Comparison of ENCODE assay signal across 8 cellular contexts in genomic region chr3:169769287-169770181, GRCh38. TPM values are rescaled to one million over a fixed set of nuclear protein-coding genes. Genes with fewer than 3 reads are reported as not detected.
DNase-seq lines count a peak whose midpoint lies in the region; ATAC-seq and TF ChIP-seq lines count a peak whose summit lies in the region.

TSS of gene ACTRT3 (minus strand) at chr3:169769561. CDS start at chr3:169769520, 41 bp downstream.

- H3K27ac Mint-ChIP-seq in endodermal cell = peak within 1 kb of the TSS; percentile 96

- peak; percentile 63 for TF ChIP-seq POLR2A in GM18505 (IDR thresholded peaks at IDR 0.05; ENCODE audit: borderline replicate concordance, extremely low read depth, insufficient read depth, insufficient read length)

- peak within 1 kb of the TSS; percentile 95 for H3K4me3 ChIP-seq in endodermal cell (ENCODE audit: low read length)
- peak within 1 kb of the TSS; percentile 69 for H3K4me3 ChIP-seq in mesendoderm (ENCODE audit: low read length)
- H3K4me3 ChIP-seq in SJCRH30 = no peak within 1 kb of the TSS

- peak within 1 kb of the TSS; percentile 74 for H3K27ac ChIP-seq in endodermal cell (ENCODE audit: low read depth, low read length)
- H3K27ac ChIP-seq in mesendoderm (ENCODE audit: low read depth, low read length) = peak within 1 kb of the TSS; percentile 8
- no peak within 1 kb of the TSS for H3K27ac ChIP-seq in SJCRH30

- H3K9me3 ChIP-seq in endodermal cell (ENCODE audit: control insufficient read depth, low read length) (no peaks in the 10 kb centered on the region), SJCRH30 (replicated peaks) (no peaks in the 10 kb centered on the region)

- H3K36me3 ChIP-seq in endodermal cell (ENCODE audit: control insufficient read depth, insufficient read depth, low read length) = peaks cover 3% of the 10 kb centered on the region
- H3K36me3 ChIP-seq in mesendoderm (ENCODE audit: control insufficient read depth, insufficient read depth, low read length) = no peaks in the 10 kb centered on the region
- H3K36me3 ChIP-seq in SJCRH30 = no peaks in the 10 kb centered on the region

- peak within 1 kb of the TSS; percentile 33 for H3K4me2 ChIP-seq in mesendoderm (ENCODE audit: low read length)

- ATAC-seq in GM18505 (IDR thresholded peaks at IDR 0.05; ENCODE audit: unreplicated experiment) (peak; percentile 30), HG02973 (IDR thresholded peaks at IDR 0.05; ENCODE audit: unreplicated experiment) (peak; percentile 20)

- H2AK5ac ChIP-seq in mesendoderm (ENCODE audit: low read length) = no peak within 1 kb of the TSS

- no peak within 1 kb of the TSS for H2BK5ac ChIP-seq in mesendoderm (ENCODE audit: low read length)

- peaks cover 4% of the 10 kb centered on the region for H3K79me1 ChIP-seq in mesendoderm (ENCODE audit: low read length)

- H3K4me1 ChIP-seq in endodermal cell (ENCODE audit: control insufficient read depth, insufficient read depth, low read length) = no peaks in the 10 kb centered on the region
- peaks cover 1% of the 10 kb centered on the region for H3K4me1 ChIP-seq in mesendoderm (ENCODE audit: control insufficient read depth, low read depth, low read length)
- H3K4me1 ChIP-seq in SJCRH30 = no peaks in the 10 kb centered on the region

- peaks cover 7% of the 10 kb centered on the region for H3K9me3 Mint-ChIP-seq in endodermal cell

- H3K36me3 Mint-ChIP-seq in endodermal cell (ENCODE audit: low read depth) = peaks cover 2% of the 10 kb centered on the region

- H3K56ac ChIP-seq in mesendoderm (ENCODE audit: low read length) = peak within 1 kb of the TSS; percentile 85

- H3K27me3 ChIP-seq in endodermal cell (ENCODE audit: control insufficient read depth, insufficient read depth, low read length, poor library complexity, severe bottlenecking) = no peaks in the 10 kb centered on the region
- H3K27me3 ChIP-seq in mesendoderm (ENCODE audit: insufficient read depth, low read length, poor library complexity) = no peaks in the 10 kb centered on the region
- H3K27me3 ChIP-seq in SJCRH30 = no peaks in the 10 kb centered on the region

- TF ChIP-seq CTCF in endodermal cell (conservative IDR thresholded peaks at IDR 0.05) = peak; percentile 12

- H3K4me3 Mint-ChIP-seq in endodermal cell = peak within 1 kb of the TSS; percentile 79

- DNase-seq in NCI-H774 (lab: John Stamatoyannopoulos, UW) = peak; percentile 44
- DNase-seq in activated CD8-positive, alpha-beta memory T cell treated with anti-CD3 and anti-CD28 coated beads, Interleukin-2, amount 50 U/mL, for 1 hour (ENCODE audit: extremely low read depth) = peak; percentile 25
- DNase-seq in endodermal cell = peak; percentile 94
- peak; percentile 94 for DNase-seq in mesendoderm
- peak; percentile 47 for DNase-seq in stimulated activated CD8-positive, alpha-beta memory T cell treated with anti-CD3 and anti-CD28 coated beads, Interleukin-12 subunit alpha, Interleukin-12 subunit beta, amount 100 ng/mL, for 4 hours (ENCODE audit: low read depth)
- no peak for DNase-seq in SJCRH30

- H3K18ac ChIP-seq in mesendoderm (ENCODE audit: low read length) = peak within 1 kb of the TSS; percentile 95

- no peak within 1 kb of the TSS for H3K23ac ChIP-seq in mesendoderm (ENCODE audit: low read length)

- H3K9ac ChIP-seq in endodermal cell (ENCODE audit: extremely low read depth, low read length, poor library complexity, severe bottlenecking) (peak within 1 kb of the TSS; percentile 63), mesendoderm (ENCODE audit: low read length) (peak within 1 kb of the TSS; percentile 76)

- no peak within 1 kb of the TSS for H2BK15ac ChIP-seq in mesendoderm (replicated peaks; ENCODE audit: low read depth)

- H4K5ac ChIP-seq in mesendoderm (ENCODE audit: low read length) = no peak within 1 kb of the TSS

- H2BK120ac ChIP-seq in mesendoderm (ENCODE audit: low read depth, low read length) = no peak within 1 kb of the TSS

- H3K4ac ChIP-seq in mesendoderm (ENCODE audit: low read depth, low read length) = no peak within 1 kb of the TSS

- WGBS in endodermal cell (ENCODE audit: insufficient coverage in 1 of 2, insufficient read length in 1 of 2), 2 experiments = 8 to 12% methylated on average over 20 to 50 of the region's 51 CpGs
- whole genome bisulfite sequencing in mesendoderm (ENCODE audit: extremely low coverage, insufficient coverage, low lambda C conversion rate) = no CpG with 5 or more reads among the region's 51 CpGs

- H3K4me1 Mint-ChIP-seq in endodermal cell = peaks cover 13% of the 10 kb centered on the region

- H4K8ac ChIP-seq in mesendoderm (ENCODE audit: low read depth, low read length) = no peak within 1 kb of the TSS

- no peaks in the 10 kb centered on the region for H3K27me3 Mint-ChIP-seq in endodermal cell (ENCODE audit: insufficient read depth)

- H3K79me2 ChIP-seq in mesendoderm (ENCODE audit: control insufficient read depth, insufficient read depth, low read length) = peaks cover 11% of the 10 kb centered on the region

RNA-seq across cellular contexts. Expression of gene ACTRT3, which starts in this region (rescaled TPM):
- 1 to 10 TPM in 1 of 2 donors, under 1 TPM in 1; 0.82 to 2.5 TPM for total RNA-seq in endodermal cell
- 0.18 TPM for polyA plus RNA-seq in endodermal cell (2013, experiment 1 of 2)
- 0.25 TPM for polyA plus RNA-seq in endodermal cell (2013, experiment 2 of 2)
- 4.2 TPM for polyA plus RNA-seq in mesendoderm (2013, experiment 1 of 2)
- 4.0 TPM for polyA plus RNA-seq in mesendoderm (2013, experiment 2 of 2)
- total RNA-seq in SJCRH30 (2014; rRNA removed; shearing (Covaris generic)) = not detected in 2 replicates

Comparison
In these comparisons a context has a peak if more than half of its experiments do, and no peak if none do; other contexts are left out.
1. DNase-seq: peak in NCI-H774 (single experiment), activated CD8-positive, alpha-beta memory T cell treated with anti-CD3 and anti-CD28 coated beads, Interleukin-2, amount 50 U/mL, for 1 hour (single experiment), endodermal cell (single experiment), mesendoderm (single experiment) and stimulated activated CD8-positive, alpha-beta memory T cell treated with anti-CD3 and anti-CD28 coated beads, Interleukin-12 subunit alpha, Interleukin-12 subunit beta, amount 100 ng/mL, for 4 hours (single experiment); none in SJCRH30 (0 of 2).